ENCODE assay signal across 8 cellular contexts in the genomic region with DNA sequence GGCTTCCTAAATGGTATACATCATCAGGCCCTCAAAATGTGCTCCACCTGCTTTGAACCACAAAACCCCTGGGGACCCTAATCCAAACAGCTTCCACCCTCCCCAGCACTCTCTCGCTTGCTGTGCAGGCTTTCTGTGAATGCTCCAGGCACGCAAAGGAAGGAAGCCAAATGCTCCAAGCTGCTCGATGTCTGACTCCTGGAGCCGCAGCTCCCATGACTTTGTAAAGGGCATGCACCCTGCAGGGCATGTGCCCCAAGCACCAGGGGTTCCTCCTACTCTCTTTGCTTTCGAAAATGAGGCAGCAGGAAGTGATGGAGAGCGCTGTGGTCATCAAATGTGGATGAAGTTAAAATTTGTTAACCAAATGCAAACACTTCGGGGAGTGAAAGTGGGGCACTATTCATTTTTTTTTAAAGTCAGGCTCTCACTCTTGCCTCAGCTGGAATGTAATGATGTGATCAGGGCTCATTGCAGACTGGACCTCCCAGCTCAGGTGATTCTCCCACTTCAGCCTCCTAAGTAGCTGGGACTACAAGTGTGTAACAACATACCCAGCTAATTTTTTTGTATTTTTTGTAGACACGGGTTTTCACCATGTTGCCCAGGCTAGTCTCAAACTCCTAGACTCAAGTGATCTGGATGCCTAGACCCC.
DNase-seq lines count a peak whose midpoint lies in the region; ATAC-seq and TF ChIP-seq lines count a peak whose summit lies in the region.
"Not testable (repeated sequence)": the region's sequence is repeated elsewhere in the genome, so short reads cannot be mapped to it uniquely, and the experiment has no call there.

No MANE protein-coding gene starts in this region.

- ATAC-seq in GM19395 (IDR thresholded peaks at IDR 0.05; ENCODE audit: unreplicated experiment) (peak; percentile 92), HG02759 (IDR thresholded peaks at IDR 0.05; ENCODE audit: unreplicated experiment) (peak; percentile 92), HG03571 (IDR thresholded peaks at IDR 0.05; ENCODE audit: unreplicated experiment) (peak; percentile 91)
- ATAC-seq in activated CD8-positive, alpha-beta memory T cell treated with anti-CD3 and anti-CD28 coated beads, Interleukin-2, amount 10 ng/mL, durations not matched to agents 7 days and 5 days: peak; percentile 66
- ATAC-seq in stimulated activated effector memory CD8-positive, alpha-beta T cell treated with anti-CD3 and anti-CD28 coated beads, Interleukin-12 subunit alpha, Interleukin-12 subunit beta, amount 100 ng/mL, for 72 hours: peak; percentile 79

- TF ChIP-seq CTCF in foreskin fibroblast (IDR thresholded peaks at IDR 0.05; ENCODE audit: low read depth, low read length): not testable (repeated sequence)

- not testable (repeated sequence) for H3K4me3 ChIP-seq in foreskin fibroblast (ENCODE audit: low read depth in 1 of 2, low read length in 2 of 2)

- not testable (repeated sequence) for H3K36me3 ChIP-seq in ES-I3 (ENCODE audit: insufficient read depth, low read length)

- not testable (repeated sequence) for H3K4me1 ChIP-seq in ES-I3 (ENCODE audit: insufficient read depth, low read length)

- not testable (repeated sequence) for H3K9me3 Mint-ChIP-seq in activated CD8-positive, alpha-beta memory T cell treated with anti-CD3 and anti-CD28 coated beads, Interleukin-2, amount 10 ng/mL, durations not matched to agents 7 days and 5 days (ENCODE audit: low read depth); stimulated activated effector memory CD8-positive, alpha-beta T cell treated with anti-CD3 and anti-CD28 coated beads, Interleukin-12 subunit alpha, Interleukin-12 subunit beta, amount 100 ng/mL, for 72 hours

- CTCF ChIA-PET in activated CD8-positive, alpha-beta memory T cell treated with anti-CD3 and anti-CD28 coated beads, Interleukin-2, amount 10 ng/mL, durations not matched to agents 7 days and 5 days (lab: Charles Lee): not testable (repeated sequence)

- H3K4me3 Mint-ChIP-seq in activated CD8-positive, alpha-beta memory T cell treated with anti-CD3 and anti-CD28 coated beads, Interleukin-2, amount 10 ng/mL, durations not matched to agents 7 days and 5 days; stimulated activated effector memory CD8-positive, alpha-beta T cell treated with anti-CD3 and anti-CD28 coated beads, Interleukin-12 subunit alpha, Interleukin-12 subunit beta, amount 100 ng/mL, for 72 hours: not testable (repeated sequence)

- H3K27ac Mint-ChIP-seq in activated CD8-positive, alpha-beta memory T cell treated with anti-CD3 and anti-CD28 coated beads, Interleukin-2, amount 10 ng/mL, durations not matched to agents 7 days and 5 days; stimulated activated effector memory CD8-positive, alpha-beta T cell treated with anti-CD3 and anti-CD28 coated beads, Interleukin-12 subunit alpha, Interleukin-12 subunit beta, amount 100 ng/mL, for 72 hours: not testable (repeated sequence)

- H3K27me3 Mint-ChIP-seq in activated CD8-positive, alpha-beta memory T cell treated with anti-CD3 and anti-CD28 coated beads, Interleukin-2, amount 10 ng/mL, durations not matched to agents 7 days and 5 days: not testable (repeated sequence)

- DNase-seq in NCI-H524 treated with DMSO at 0.1 percent for 48 hours (lab: John Stamatoyannopoulos, UW): peak; percentile 5
- DNase-seq in activated CD8-positive, alpha-beta memory T cell treated with anti-CD3 and anti-CD28 coated beads, Interleukin-2, amount 10 ng/mL, durations not matched to agents 7 days and 5 days: peak; percentile 60
- peak; percentile 47 to 77 for DNase-seq in foreskin fibroblast
- DNase-seq in stimulated activated effector memory CD8-positive, alpha-beta T cell treated with anti-CD3 and anti-CD28 coated beads, Interleukin-12 subunit alpha, Interleukin-12 subunit beta, amount 100 ng/mL, for 72 hours (ENCODE audit: low spot score in 2 of 2): not testable (repeated sequence)

- H3K4me1 Mint-ChIP-seq in activated CD8-positive, alpha-beta memory T cell treated with anti-CD3 and anti-CD28 coated beads, Interleukin-2, amount 10 ng/mL, durations not matched to agents 7 days and 5 days; stimulated activated effector memory CD8-positive, alpha-beta T cell treated with anti-CD3 and anti-CD28 coated beads, Interleukin-12 subunit alpha, Interleukin-12 subunit beta, amount 100 ng/mL, for 72 hours: not testable (repeated sequence)

- H3K9ac ChIP-seq in ES-I3 (ENCODE audit: low read depth, low read length): peak overlapping the region; percentile 5; the same call in 1 of the 2 replicates

- H3K36me3 Mint-ChIP-seq in activated CD8-positive, alpha-beta memory T cell treated with anti-CD3 and anti-CD28 coated beads, Interleukin-2, amount 10 ng/mL, durations not matched to agents 7 days and 5 days; stimulated activated effector memory CD8-positive, alpha-beta T cell treated with anti-CD3 and anti-CD28 coated beads, Interleukin-12 subunit alpha, Interleukin-12 subunit beta, amount 100 ng/mL, for 72 hours: not testable (repeated sequence)

- H3K9me3 ChIP-seq in ES-I3 (ENCODE audit: control insufficient read depth, insufficient read depth, low read length): not testable (repeated sequence)
